ENCODE assay signal across 2 cellular contexts in the genomic region with DNA sequence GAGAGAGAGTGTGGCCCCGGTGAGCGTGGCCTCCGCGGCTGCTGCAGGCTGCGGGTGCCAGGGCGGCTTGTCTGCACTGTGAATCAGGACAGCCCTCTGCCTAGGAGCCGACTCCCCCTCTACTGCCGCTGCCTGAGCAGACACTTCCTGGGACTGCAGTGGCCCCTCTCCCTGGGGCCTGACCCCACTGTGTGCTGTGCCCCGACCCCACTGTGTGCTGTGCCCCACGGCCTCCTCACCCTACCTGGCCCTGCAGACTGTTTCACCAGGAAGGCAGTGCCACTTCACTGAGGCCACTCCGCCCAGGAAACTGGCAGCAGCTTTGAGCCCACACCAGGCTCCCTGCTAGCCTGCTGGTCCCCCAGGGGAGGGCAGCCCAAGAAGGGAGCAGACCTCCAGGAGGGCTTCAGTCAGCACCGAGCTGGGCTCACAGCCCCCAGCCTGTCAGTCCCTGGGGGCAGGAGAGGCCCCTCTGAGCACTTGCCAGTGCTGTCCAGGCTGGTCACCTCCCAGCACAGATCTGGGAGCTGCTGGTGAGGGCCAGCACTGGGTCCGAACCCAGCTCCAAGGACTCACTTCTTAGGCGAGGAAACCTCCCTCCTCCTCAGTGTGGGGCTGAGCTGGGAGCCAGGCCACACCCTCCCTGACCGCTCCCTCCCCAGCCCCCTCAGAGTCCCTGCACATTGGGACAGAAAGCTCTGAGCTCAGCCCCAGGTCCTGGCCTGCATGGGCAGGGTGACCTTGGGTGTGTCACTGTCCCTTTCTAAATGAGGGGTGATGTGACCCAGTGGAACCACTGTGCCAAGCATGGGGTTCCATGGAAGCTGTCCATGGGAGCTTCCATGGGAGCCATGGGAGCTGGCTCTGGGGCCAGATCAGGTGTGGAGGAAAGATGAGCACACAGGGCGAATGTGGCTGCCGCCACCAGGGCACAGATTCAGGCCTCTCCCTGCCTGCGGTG.
TF ChIP-seq lines count a peak whose summit lies in the region.

No MANE protein-coding gene starts in this region.

TF ChIP-seq in SK-N-SH, 30 proteins besides CTCF, POLR2A, EP300 and RAD21 (continued from another document):
- TF ChIP-seq, protein P1, sequence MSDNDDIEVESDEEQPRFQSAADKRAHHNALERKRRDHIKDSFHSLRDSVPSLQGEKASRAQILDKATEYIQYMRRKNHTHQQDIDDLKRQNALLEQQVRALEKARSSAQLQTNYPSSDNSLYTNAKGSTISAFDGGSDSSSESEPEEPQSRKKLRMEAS (IDR thresholded peaks at IDR 0.05; ENCODE audit: low read depth) = no peak
- TF ChIP-seq, protein P2, sequence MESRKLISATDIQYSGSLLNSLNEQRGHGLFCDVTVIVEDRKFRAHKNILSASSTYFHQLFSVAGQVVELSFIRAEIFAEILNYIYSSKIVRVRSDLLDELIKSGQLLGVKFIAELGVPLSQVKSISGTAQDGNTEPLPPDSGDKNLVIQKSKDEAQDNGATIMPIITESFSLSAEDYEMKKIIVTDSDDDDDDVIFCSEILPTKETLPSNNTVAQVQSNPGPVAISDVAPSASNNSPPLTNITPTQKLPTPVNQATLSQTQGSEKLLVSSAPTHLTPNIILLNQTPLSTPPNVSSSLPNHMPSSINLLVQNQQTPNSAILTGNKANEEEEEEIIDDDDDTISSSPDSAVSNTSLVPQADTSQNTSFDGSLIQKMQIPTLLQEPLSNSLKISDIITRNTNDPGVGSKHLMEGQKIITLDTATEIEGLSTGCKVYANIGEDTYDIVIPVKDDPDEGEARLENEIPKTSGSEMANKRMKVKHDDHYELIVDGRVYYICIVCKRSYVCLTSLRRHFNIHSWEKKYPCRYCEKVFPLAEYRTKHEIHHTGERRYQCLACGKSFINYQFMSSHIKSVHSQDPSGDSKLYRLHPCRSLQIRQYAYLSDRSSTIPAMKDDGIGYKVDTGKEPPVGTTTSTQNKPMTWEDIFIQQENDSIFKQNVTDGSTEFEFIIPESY (IDR thresholded peaks at IDR 0.05; ENCODE audit: borderline replicate concordance, low read depth) = no peak
- no peak for TF ChIP-seq SMC3 (IDR thresholded peaks at IDR 0.05; ENCODE audit: low read depth, low read length)

TF ChIP-seq in SK-N-SH treated with all-trans-retinoic acid at 6 μM for 48 hours, 23 proteins besides CTCF, POLR2A, EP300 and RAD21 (continued from another document):
- TF ChIP-seq, protein P3, sequence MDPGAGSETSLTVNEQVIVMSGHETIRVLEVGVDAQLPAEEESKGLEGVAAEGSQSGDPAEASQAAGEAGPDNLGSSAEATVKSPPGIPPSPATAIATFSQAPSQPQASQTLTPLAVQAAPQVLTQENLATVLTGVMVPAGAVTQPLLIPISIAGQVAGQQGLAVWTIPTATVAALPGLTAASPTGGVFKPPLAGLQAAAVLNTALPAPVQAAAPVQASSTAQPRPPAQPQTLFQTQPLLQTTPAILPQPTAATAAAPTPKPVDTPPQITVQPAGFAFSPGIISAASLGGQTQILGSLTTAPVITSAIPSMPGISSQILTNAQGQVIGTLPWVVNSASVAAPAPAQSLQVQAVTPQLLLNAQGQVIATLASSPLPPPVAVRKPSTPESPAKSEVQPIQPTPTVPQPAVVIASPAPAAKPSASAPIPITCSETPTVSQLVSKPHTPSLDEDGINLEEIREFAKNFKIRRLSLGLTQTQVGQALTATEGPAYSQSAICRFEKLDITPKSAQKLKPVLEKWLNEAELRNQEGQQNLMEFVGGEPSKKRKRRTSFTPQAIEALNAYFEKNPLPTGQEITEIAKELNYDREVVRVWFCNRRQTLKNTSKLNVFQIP (CRISPR knock-in tag; IDR thresholded peaks at IDR 0.05; ENCODE audit: borderline replicate concordance, low read depth) = no peak
- TF ChIP-seq RARB (CRISPR knock-in tag; IDR thresholded peaks at IDR 0.05) = no peak
- no peak for TF ChIP-seq TOX (CRISPR knock-in tag; IDR thresholded peaks at IDR 0.05; ENCODE audit: borderline replicate concordance)
- TF ChIP-seq ARNTL (CRISPR knock-in tag; IDR thresholded peaks at IDR 0.05; ENCODE audit: borderline replicate concordance, low read depth) = no peak
- TF ChIP-seq ZFP3 (CRISPR knock-in tag; IDR thresholded peaks at IDR 0.05) = no peak
- TF ChIP-seq, protein P4, sequence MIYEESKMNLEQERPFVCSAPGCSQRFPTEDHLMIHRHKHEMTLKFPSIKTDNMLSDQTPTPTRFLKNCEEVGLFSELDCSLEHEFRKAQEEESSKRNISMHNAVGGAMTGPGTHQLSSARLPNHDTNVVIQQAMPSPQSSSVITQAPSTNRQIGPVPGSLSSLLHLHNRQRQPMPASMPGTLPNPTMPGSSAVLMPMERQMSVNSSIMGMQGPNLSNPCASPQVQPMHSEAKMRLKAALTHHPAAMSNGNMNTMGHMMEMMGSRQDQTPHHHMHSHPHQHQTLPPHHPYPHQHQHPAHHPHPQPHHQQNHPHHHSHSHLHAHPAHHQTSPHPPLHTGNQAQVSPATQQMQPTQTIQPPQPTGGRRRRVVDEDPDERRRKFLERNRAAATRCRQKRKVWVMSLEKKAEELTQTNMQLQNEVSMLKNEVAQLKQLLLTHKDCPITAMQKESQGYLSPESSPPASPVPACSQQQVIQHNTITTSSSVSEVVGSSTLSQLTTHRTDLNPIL (CRISPR knock-in tag; IDR thresholded peaks at IDR 0.05; ENCODE audit: low read depth) = no peak
- TF ChIP-seq SNAI2 (CRISPR knock-in tag; IDR thresholded peaks at IDR 0.05) = no peak
